In the genomic region with DNA sequence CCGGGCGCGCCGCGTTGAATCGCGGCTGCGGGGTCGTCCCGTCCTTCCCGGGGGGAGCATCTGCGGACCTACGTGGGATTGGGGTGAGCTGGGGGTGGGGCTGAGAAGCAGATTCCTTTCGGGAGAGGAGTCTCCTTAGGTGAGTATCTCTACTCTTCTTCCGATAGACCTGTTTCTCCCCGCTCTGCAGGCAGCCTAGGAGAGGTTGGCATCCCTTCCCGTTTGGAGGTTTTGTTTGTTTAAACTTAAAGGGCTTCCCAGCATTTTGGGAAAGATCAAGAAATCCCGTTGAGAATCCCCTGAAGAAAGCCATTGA, we compare ENCODE assay signal across 8 cellular contexts. TPM values are rescaled to one million over a fixed set of nuclear protein-coding genes. Genes with fewer than 3 reads are reported as not detected.
DNase-seq lines count a peak whose midpoint lies in the region; ATAC-seq and TF ChIP-seq lines count a peak whose summit lies in the region.

No MANE protein-coding gene starts in this region.

- H4K20me1 ChIP-seq in OCI-LY1 (ENCODE audit: insufficient read depth, low read length): no peaks in the 10 kb centered on the region

- H3K4me2 ChIP-seq in OCI-LY1 (ENCODE audit: low read length): peak overlapping the region; percentile 92

- no peak for ATAC-seq in HG02642 (IDR thresholded peaks at IDR 0.05; ENCODE audit: poor library complexity, unreplicated experiment)

- TF ChIP-seq CTCF in OCI-LY1 (IDR thresholded peaks at IDR 0.05; ENCODE audit: low read length): no peak
- TF ChIP-seq CTCF in epithelial cell of proximal tubule (conservative IDR thresholded peaks at IDR 0.05; ENCODE audit: low read depth, low read length): no peak
- no peak for TF ChIP-seq CTCF in ovary (IDR thresholded peaks at IDR 0.05)

- WGBS in ovary, 3 donors: 0% methylated on average over 14 to 18 of the region's 18 CpGs

- peak overlapping the region; percentile 90 for H3K4me3 ChIP-seq in OCI-LY1 (ENCODE audit: low read depth, low read length, poor library complexity, severe bottlenecking)
- peak overlapping the region; percentile 73 for H3K4me3 ChIP-seq in epithelial cell of proximal tubule (ENCODE audit: low read depth, low read length)
- peak overlapping the region; percentile 90 for H3K4me3 ChIP-seq in ovary

- H3K4me1 ChIP-seq in OCI-LY1 (ENCODE audit: insufficient read depth, low read length, severe bottlenecking) (peaks cover 35% of the 10 kb centered on the region), ovary (ENCODE audit: insufficient read depth) (peaks cover 5% of the 10 kb centered on the region)

- no peak for TF ChIP-seq POLR2A in ovary (IDR thresholded peaks at IDR 0.05)

- peak overlapping the region; percentile 84 for H3K9ac ChIP-seq in OCI-LY1 (ENCODE audit: low read length)

- no peaks in the 10 kb centered on the region for H3K9me2 ChIP-seq in OCI-LY1 (ENCODE audit: low read depth, low read length)

- no peaks in the 10 kb centered on the region for H3K27me3 ChIP-seq in OCI-LY1 (ENCODE audit: insufficient read depth, low read length)
- H3K27me3 ChIP-seq in ovary: no peaks in the 10 kb centered on the region

- H3K36me3 ChIP-seq in OCI-LY1 (ENCODE audit: insufficient read depth, low read length) (peaks cover 21% of the 10 kb centered on the region; the same call in 1 of the 2 replicates), ovary (no peaks in the 10 kb centered on the region)

- no peaks in the 10 kb centered on the region for H3F3A ChIP-seq in OCI-LY1 (ENCODE audit: insufficient read depth, low read length)

- H3K9me3 ChIP-seq in OCI-LY1 (ENCODE audit: low read length): no peaks in the 10 kb centered on the region
- no peaks in the 10 kb centered on the region for H3K9me3 ChIP-seq in ovary

- intact Hi-C loops in ovary (cut with DNase I): no loop called here

- H3K79me2 ChIP-seq in OCI-LY1 (ENCODE audit: insufficient read depth, low read length): peaks cover 7% of the 10 kb centered on the region

- TF ChIP-seq EP300 in ovary (IDR thresholded peaks at IDR 0.05): no peak

- H3K27ac ChIP-seq in OCI-LY1 (ENCODE audit: low read depth, low read length, poor library complexity, severe bottlenecking): peak overlapping the region; percentile 65
- peak overlapping the region in 1 of 2 donors; percentile 73 for H3K27ac ChIP-seq in ovary

- DNase-seq in DMS114 treated with DMSO at 0.1 percent for 48 hours (lab: John Stamatoyannopoulos, UW; ENCODE audit: unreplicated experiment) (peak; percentile 19), epithelial cell of proximal tubule (ENCODE audit: low read depth) (no peak), ovary (no peak), NAMALWA (ENCODE audit: low spot score) (no peak), HuH-7.5 (ENCODE audit: low spot score) (no peak), NCI-H146 (lab: John Stamatoyannopoulos, UW) (no peak)

- H2AFZ ChIP-seq in OCI-LY1 (ENCODE audit: low read length): peak overlapping the region; percentile 73

RNA-seq across cellular contexts. Expression of a gene that starts 0.4 kb away (rescaled TPM):
- total RNA-seq in epithelial cell of proximal tubule (20.4 and 39.6 TPM in 2 replicates), ovary (10 to 100 TPM; 23.2 to 34.9 (median 27.3) TPM)
- polyA plus RNA-seq in ovary: 10 to 100 TPM; 11.0 to 28.4 TPM

RNA-seq across cellular contexts. Expression of a gene that starts 0.8 kb away (rescaled TPM):
- total RNA-seq in epithelial cell of proximal tubule (14.6 and 18.2 TPM in 2 replicates), ovary (10 to 100 TPM; 11.4 to 27.7 (median 16.0) TPM)
- 10 to 100 TPM; 19.1 to 55.1 TPM for polyA plus RNA-seq in ovary
